Comparison of ENCODE assay signal across 2 cellular contexts in genomic region chr5:78361226-78361993, GRCh38.
TF ChIP-seq lines count a peak whose summit lies in the region.

No MANE protein-coding gene starts in this region.

TF ChIP-seq in SK-N-SH, 30 proteins besides CTCF, POLR2A, EP300 and RAD21:
- TF ChIP-seq PBX3 (IDR thresholded peaks at IDR 0.05) (no peak), NFIC (IDR thresholded peaks at IDR 0.05; ENCODE audit: borderline replicate concordance) (no peak), POLR2AphosphoS5 (IDR thresholded peaks at IDR 0.05; ENCODE audit: low read depth, low read length) (no peak), REST (IDR thresholded peaks at IDR 0.05; ENCODE audit: low read depth, low read length) (no peak), MXI1 (IDR thresholded peaks at IDR 0.05; ENCODE audit: low read depth, low read length) (peak; percentile 77), RFX5 (IDR thresholded peaks at IDR 0.05; ENCODE audit: low read length) (no peak), MAX (IDR thresholded peaks at IDR 0.05; ENCODE audit: low read depth) (peak; percentile 67; the same call in 1 of the 2 replicates), SMC3 (IDR thresholded peaks at IDR 0.05; ENCODE audit: low read depth, low read length) (no peak), RXRA (IDR thresholded peaks at IDR 0.05; ENCODE audit: borderline replicate concordance, low read depth) (0 out of 2 replicates have a peak, but pooled peaks have one; percentile 12), SIN3A (IDR thresholded peaks at IDR 0.05; ENCODE audit: borderline replicate concordance, low read depth, low read length) (0 out of 2 replicates have a peak, but pooled peaks have one; percentile 45)

TF ChIP-seq in H1, 55 proteins besides CTCF, POLR2A, EP300 and RAD21:
- peak; percentile 55; the same call in 1 of the 2 replicates for TF ChIP-seq MAX (IDR thresholded peaks at IDR 0.05)
- 0 out of 2 replicates have a peak, but pooled peaks have one; percentile 6 for TF ChIP-seq E2F6 (IDR thresholded peaks at IDR 0.05)
- TF ChIP-seq SP4 (IDR thresholded peaks at IDR 0.05; ENCODE audit: low read length): no peak
- TF ChIP-seq SIN3A (conservative IDR thresholded peaks at IDR 0.05 in 1 of 2, IDR thresholded peaks at IDR 0.05 in 1 of 2; ENCODE audit: low read depth in 1 of 2, low read length in 2 of 2): no peak
